In genomic region chr12:79344855-79345840, GRCh38 we compare ENCODE assay signal across 8 cellular contexts.
DNase-seq lines count a peak whose midpoint lies in the region; ATAC-seq and TF ChIP-seq lines count a peak whose summit lies in the region.

No MANE protein-coding gene starts in this region.

- H3K4me1 ChIP-seq in DOHH2 (ENCODE audit: control insufficient read depth, low read length) = no peaks in the 10 kb centered on the region

- ATAC-seq in GM19397 (IDR thresholded peaks at IDR 0.05; ENCODE audit: unreplicated experiment) = peak; percentile 88
- peak; percentile 88 for ATAC-seq in HG03442 (IDR thresholded peaks at IDR 0.05; ENCODE audit: unreplicated experiment)

- TF ChIP-seq CTCF in DOHH2 (IDR thresholded peaks at IDR 0.05; ENCODE audit: low read depth, low read length, poor library complexity, severe bottlenecking) (peak; percentile 66), neural cell (IDR thresholded peaks at IDR 0.05; ENCODE audit: poor library complexity, severe bottlenecking) (peak; percentile 58)

- no peak overlapping the region for H2AFZ ChIP-seq in neural cell (ENCODE audit: low read depth, low read length)

- H3K4me3 ChIP-seq in DOHH2 (ENCODE audit: low read length) (no peak overlapping the region), neural cell (ENCODE audit: low read length) (no peak overlapping the region)

- H4K20me1 ChIP-seq in DOHH2 (ENCODE audit: control insufficient read depth, insufficient read depth, low read depth, low read length) (no peaks in the 10 kb centered on the region), neural cell (ENCODE audit: insufficient read depth) (no peaks in the 10 kb centered on the region)

- no peaks in the 10 kb centered on the region for H3K27me3 ChIP-seq in DOHH2 (ENCODE audit: control insufficient read depth, low read length)
- H3K27me3 ChIP-seq in neural cell (ENCODE audit: insufficient read depth, low read depth, low read length) = no peaks in the 10 kb centered on the region

- no peaks in the 10 kb centered on the region for H3K36me3 ChIP-seq in DOHH2 (ENCODE audit: control insufficient read depth, low read length)
- no peaks in the 10 kb centered on the region for H3K36me3 ChIP-seq in neural cell (ENCODE audit: insufficient read depth, low read length)

- H3K4me2 ChIP-seq in DOHH2 (ENCODE audit: low read length) = no peak overlapping the region
- no peak overlapping the region for H3K4me2 ChIP-seq in neural cell (ENCODE audit: low read length)

- peak; percentile 68 for TF ChIP-seq RAD21 in neural cell (conservative IDR thresholded peaks at IDR 0.05)

- DNase-seq in NCI-H526 (lab: John Stamatoyannopoulos, UW) = peak; percentile 51 to 78
- DNase-seq in cerebellar nuclear complex (lab: John Stamatoyannopoulos, UW) = peak; percentile 12 to 15
- no peak for DNase-seq in inferior parietal cortex (ENCODE audit: extremely low spot score)
- no peak for DNase-seq in stimulated activated naive CD4-positive, alpha-beta T cell treated with Interleukin-2 at 50 U/mL for 16 hours (lab: John Stamatoyannopoulos, UW)

- H3K9ac ChIP-seq in neural cell (ENCODE audit: low read length) = no peak overlapping the region

- H3K9me3 ChIP-seq in DOHH2 (ENCODE audit: control insufficient read depth, insufficient read depth, low read length) (no peaks in the 10 kb centered on the region), neural cell (ENCODE audit: low read length) (no peaks in the 10 kb centered on the region)

- H3K27ac ChIP-seq in DOHH2 (ENCODE audit: low read depth, low read length) (no peak overlapping the region), neural cell (ENCODE audit: low read length) (no peak overlapping the region)

- H3F3A ChIP-seq in DOHH2 (ENCODE audit: control insufficient read depth, insufficient read depth) = no peaks in the 10 kb centered on the region
- H3F3A ChIP-seq in neural cell (ENCODE audit: insufficient read depth, low read length, poor library complexity, severe bottlenecking) = no peaks in the 10 kb centered on the region

- H3K79me2 ChIP-seq in DOHH2 (ENCODE audit: control insufficient read depth, low read length) (no peaks in the 10 kb centered on the region), neural cell (replicated peaks; ENCODE audit: insufficient read depth, low read length) (no peaks in the 10 kb centered on the region)

- TF ChIP-seq EP300 in neural cell (conservative IDR thresholded peaks at IDR 0.05; ENCODE audit: poor library complexity, severe bottlenecking) = no peak

- H3K9me2 ChIP-seq in DOHH2 (replicated peaks; ENCODE audit: control insufficient read depth, low read length) = no peaks in the 10 kb centered on the region
- H3K9me2 ChIP-seq in neural cell (ENCODE audit: insufficient read depth, low read length) = no peaks in the 10 kb centered on the region

TF ChIP-seq in neural cell, 6 proteins besides CTCF, POLR2A, EP300 and RAD21:
- TF ChIP-seq MXI1 (conservative IDR thresholded peaks at IDR 0.05; ENCODE audit: poor library complexity, severe bottlenecking) (no peak), TAF1 (IDR thresholded peaks at IDR 0.05; ENCODE audit: low read depth) (no peak), REST (IDR thresholded peaks at IDR 0.05; ENCODE audit: borderline replicate concordance) (no peak), SMC3 (conservative IDR thresholded peaks at IDR 0.05; ENCODE audit: poor library complexity) (peak; percentile 66), EZH2 (IDR thresholded peaks at IDR 0.05; ENCODE audit: borderline replicate concordance, insufficient read depth, low read length, poor library complexity, severe bottlenecking) (no peak)
TF ChIP-seq in neural cell: peak in this region for 1.

Comparison
In these comparisons a context has a peak if more than half of its experiments do, and no peak if none do; other contexts are left out.
1. DNase-seq: peak in NCI-H526 (2 of 2) and cerebellar nuclear complex (2 of 2); none in inferior parietal cortex (single experiment) and stimulated activated naive CD4-positive, alpha-beta T cell treated with Interleukin-2 at 50 U/mL for 16 hours (single experiment).